Comparison of ENCODE assay signal across 23 cellular contexts in genomic region chr6:108555399-108556052, GRCh38. TPM values are rescaled to one million over a fixed set of nuclear protein-coding genes. Genes with fewer than 3 reads are reported as not detected.
DNase-seq lines count a peak whose midpoint lies in the region; ATAC-seq and TF ChIP-seq lines count a peak whose summit lies in the region.
"Had no signal": no experiment of that assay in that cellular context is flagged by ENCODE, and none has a peak within 500 bp of the region (broad histone marks: within the 10 kb centered on the region; RNA-seq: fewer than 3 reads in every experiment).

No MANE protein-coding gene starts in this region.

- no peak overlapping the region for H3K4me3 ChIP-seq in left ventricle myocardium inferior
- no peak overlapping the region for H3K4me3 ChIP-seq in prostate gland
- H3K4me3 ChIP-seq in SK-N-SH (ENCODE audit: low read depth in 2 of 2, low read length in 1 of 2), result no peak overlapping the region
- H3K4me3 ChIP-seq: BLaER1, HAP-1, upper lobe of left lung had no signal

- H3K27ac Mint-ChIP-seq in natural killer cell, result peak overlapping the region in 1 of 2 donors; percentile 24
- no peak overlapping the region for H3K27ac Mint-ChIP-seq in natural killer cell treated with Interleukin-12 subunit alpha and Interleukin-12 subunit beta and Interleukin-15 and Interleukin-18, amount 100 ng/mL, for 72 hours
- H3K27ac Mint-ChIP-seq: activated naive CD4-positive, alpha-beta T cell treated with anti-CD3 and anti-CD28 coated beads for 36 hours; stimulated activated naive CD8-positive, alpha-beta T cell treated with anti-CD3 and anti-CD28 coated beads, Interleukin-15, Interleukin-2, amounts not matched to agents 100 ng/mL and 50 ng/mL, for 24 hours had no signal

- TF ChIP-seq EP300 in SK-N-SH (IDR thresholded peaks at IDR 0.05; ENCODE audit: borderline replicate concordance in 1 of 2, low read depth in 1 of 2, low read length in 1 of 2), result no peak

- TF ChIP-seq RAD21 in SK-N-SH (IDR thresholded peaks at IDR 0.05; ENCODE audit: low read length), result no peak

- H3K27me3 ChIP-seq in left ventricle myocardium inferior (ENCODE audit: low read depth), result no peaks in the 10 kb centered on the region
- H3K27me3 ChIP-seq in prostate gland (replicated peaks; ENCODE audit: insufficient read depth), result no peaks in the 10 kb centered on the region
- H3K27me3 ChIP-seq in SK-N-SH (ENCODE audit: insufficient read depth), result no peaks in the 10 kb centered on the region
- H3K27me3 ChIP-seq: BLaER1, upper lobe of left lung had no signal

- no peak for TF ChIP-seq CTCF in natural killer cell (IDR thresholded peaks at IDR 0.05)
- no peak for TF ChIP-seq CTCF in left ventricle myocardium inferior (IDR thresholded peaks at IDR 0.05; ENCODE audit: borderline replicate concordance)
- TF ChIP-seq CTCF in prostate gland (IDR thresholded peaks at IDR 0.05), result no peak
- no peak for TF ChIP-seq CTCF in GM10266 (IDR thresholded peaks at IDR 0.05; ENCODE audit: control insufficient read depth, insufficient read depth, low read depth, missing control alignments)
- no peak for TF ChIP-seq CTCF in SK-N-SH (IDR thresholded peaks at IDR 0.05)

- H3K4me1 Mint-ChIP-seq in natural killer cell, result peaks cover 0 to 7% of the 10 kb centered on the region in 2 donors
- peaks cover 4 to 12% of the 10 kb centered on the region in 2 donors for H3K4me1 Mint-ChIP-seq in natural killer cell treated with Interleukin-12 subunit alpha and Interleukin-12 subunit beta and Interleukin-15 and Interleukin-18, amount 100 ng/mL, for 72 hours (ENCODE audit: low read depth in 2 of 2)

- H3K36me3 ChIP-seq in left ventricle myocardium inferior (no peaks in the 10 kb centered on the region), prostate gland (no peaks in the 10 kb centered on the region), SK-N-SH (replicated peaks in 1 of 2; ENCODE audit: control insufficient read depth in 1 of 2, insufficient read depth in 2 of 2, low read length in 1 of 2) (no peaks in the 10 kb centered on the region)
- H3K36me3 ChIP-seq: BLaER1, HAP-1, upper lobe of left lung had no signal

- H3F3A ChIP-seq in SK-N-SH (replicated peaks; ENCODE audit: insufficient read depth), result peaks cover 5% of the 10 kb centered on the region

- intact Hi-C loops in natural killer cell (cut with micrococcal nuclease), result loop anchor here (5.0 kb wide), 4 partner anchors 282 to 733 kb away; partner anchors contain the start of gene SCML4
- intact Hi-C loops in left ventricle myocardium inferior (cut with micrococcal nuclease), result loop anchor here (5.0 kb wide), 1 partner anchor 227 kb away; no protein-coding TSS in a partner anchor
- intact Hi-C loops in prostate gland (cut with DNase I), result loop anchor here (5.0 kb wide), 3 partner anchors 227 to 452 kb away; no protein-coding TSS in a partner anchor

- no peaks in the 10 kb centered on the region for H4K20me1 ChIP-seq in SK-N-SH (ENCODE audit: insufficient read depth)
- H4K20me1 ChIP-seq: BLaER1 had no signal

- H3K4me1 ChIP-seq in left ventricle myocardium inferior, result peaks cover 35% of the 10 kb centered on the region
- H3K4me1 ChIP-seq in prostate gland (replicated peaks), result no peaks in the 10 kb centered on the region
- peaks cover 0 to 6% of the 10 kb centered on the region in 2 experiments; a peak in 1 of 4 replicates for H3K4me1 ChIP-seq in SK-N-SH (ENCODE audit: control insufficient read depth in 1 of 2, insufficient read depth in 2 of 2, low read depth in 1 of 2, low read length in 1 of 2)

- H3K27ac ChIP-seq in left ventricle myocardium inferior (replicated peaks) (peak overlapping the region; percentile 98), prostate gland (peak overlapping the region; percentile 61 to 100), SK-N-SH (ENCODE audit: low read depth in 2 of 2, low read length in 1 of 2) (no peak overlapping the region)
- H3K27ac ChIP-seq: BLaER1, parathyroid adenoma had no signal

- no peak overlapping the region for H2AFZ ChIP-seq in SK-N-SH (ENCODE audit: low read depth)
- H2AFZ ChIP-seq: parathyroid adenoma had no signal

- H3K79me2 ChIP-seq in SK-N-SH (ENCODE audit: insufficient read depth), result no peaks in the 10 kb centered on the region
- H3K79me2 ChIP-seq: parathyroid adenoma had no signal

- no peak for ATAC-seq in natural killer cell
- no peak for ATAC-seq in natural killer cell treated with Interleukin-12 subunit alpha and Interleukin-12 subunit beta and Interleukin-15 and Interleukin-18, amount 100 ng/mL, for 72 hours
- ATAC-seq: activated T-cell treated with anti-CD3 and anti-CD28 coated beads, Interleukin-2, amount 50 U/mL, for 4 hours; esophagus mucosa had no signal

- POLR2A ChIA-PET in SK-N-SH (lab: Yijun Ruan, JAX), result interaction anchor here (1.2 kb wide), 1 partner anchor 243 kb away, joined by 5 read pairs; no protein-coding TSS in a partner anchor

- DNase-seq in natural killer cell (no peak), left ventricle myocardium inferior (peak; percentile 65), prostate gland (ENCODE audit: low spot score) (peak; percentile 79), GM10266 (ENCODE audit: extremely low spot score) (no peak), NOMO-1 treated with dmso at 0.1 percent for 144 hours (lab: John Stamatoyannopoulos, UW; ENCODE audit: unreplicated experiment) (no peak), SHP77 treated with DMSO at 0.1 percent for 48 hours (lab: John Stamatoyannopoulos, UW) (no peak), SK-N-SH (no peak)
- DNase-seq in natural killer cell treated with Interleukin-12 subunit alpha and Interleukin-12 subunit beta and Interleukin-15 and Interleukin-18, amount 100 ng/mL, for 72 hours (ENCODE audit: low spot score), result no peak
- DNase-seq: activated CD4-positive, alpha-beta T cell treated with anti-CD3 and anti-CD28 coated beads for 1 hour; activated naive CD4-positive, alpha-beta T cell treated with anti-CD3 and anti-CD28 coated beads for 36 hours; activated T-cell treated with anti-CD3 and anti-CD28 coated beads, Interleukin-2, amount 50 U/mL, for 4 hours; amygdala; central memory CD4-positive, alpha-beta T cell; naive B cell; NCI-H510A; small intestine; stimulated activated CD4-positive, alpha-beta T cell treated with anti-CD3 and anti-CD28 coated beads, Interleukin-4, amount 100 ng/mL, for 1 hour; upper lobe of left lung had no signal

- no peaks in the 10 kb centered on the region for H3K27me3 Mint-ChIP-seq in natural killer cell (ENCODE audit: low read depth in 2 of 2)
- H3K27me3 Mint-ChIP-seq in natural killer cell treated with Interleukin-12 subunit alpha and Interleukin-12 subunit beta and Interleukin-15 and Interleukin-18, amount 100 ng/mL, for 72 hours, result peaks cover 0 to 2% of the 10 kb centered on the region in 2 donors

- no peaks in the 10 kb centered on the region for H3K9me3 Mint-ChIP-seq in natural killer cell
- H3K9me3 Mint-ChIP-seq in natural killer cell treated with Interleukin-12 subunit alpha and Interleukin-12 subunit beta and Interleukin-15 and Interleukin-18, amount 100 ng/mL, for 72 hours, result no peaks in the 10 kb centered on the region
- H3K9me3 Mint-ChIP-seq: activated naive CD4-positive, alpha-beta T cell treated with anti-CD3 and anti-CD28 coated beads for 36 hours; activated T-cell treated with anti-CD3 and anti-CD28 coated beads, Interleukin-2, amount 50 U/mL, for 4 hours; naive B cell; stimulated activated naive CD8-positive, alpha-beta T cell treated with anti-CD3 and anti-CD28 coated beads, Interleukin-15, Interleukin-2, amounts not matched to agents 100 ng/mL and 50 ng/mL, for 24 hours had no signal

- H3K9me3 ChIP-seq in left ventricle myocardium inferior (replicated peaks) (no peaks in the 10 kb centered on the region), prostate gland (no peaks in the 10 kb centered on the region), SK-N-SH (no peaks in the 10 kb centered on the region)
- H3K9me3 ChIP-seq: BLaER1, HAP-1, upper lobe of left lung had no signal

- CTCF ChIA-PET in SK-N-SH (lab: Yijun Ruan, JAX), result interaction anchor here (0.6 to 7.1 kb wide), 8 partner anchors 12 to 518 kb away, joined by 3 to 52 read pairs (median 4); no protein-coding TSS in a partner anchor

- WGBS in prostate gland, result 34% methylated on average over 7 of the region's 7 CpGs
- WGBS in SK-N-SH (ENCODE audit: low lambda C conversion rate), result 82% methylated on average over 7 of the region's 7 CpGs

- TF ChIP-seq POLR2A in prostate gland (IDR thresholded peaks at IDR 0.05), result no peak

- no peak overlapping the region for H3K9ac ChIP-seq in SK-N-SH
- H3K9ac ChIP-seq: BLaER1, parathyroid adenoma had no signal

- no peak overlapping the region for H3K4me2 ChIP-seq in SK-N-SH
- H3K4me2 ChIP-seq: BLaER1 had no signal

- peak overlapping the region; percentile 40 for H3K4me3 Mint-ChIP-seq in natural killer cell
- H3K4me3 Mint-ChIP-seq in natural killer cell treated with Interleukin-12 subunit alpha and Interleukin-12 subunit beta and Interleukin-15 and Interleukin-18, amount 100 ng/mL, for 72 hours, result no peak overlapping the region
- H3K4me3 Mint-ChIP-seq: activated naive CD4-positive, alpha-beta T cell treated with anti-CD3 and anti-CD28 coated beads for 36 hours; activated T-cell treated with anti-CD3 and anti-CD28 coated beads, Interleukin-2, amount 50 U/mL, for 4 hours; stimulated activated naive CD8-positive, alpha-beta T cell treated with anti-CD3 and anti-CD28 coated beads, Interleukin-15, Interleukin-2, amounts not matched to agents 100 ng/mL and 50 ng/mL, for 24 hours had no signal

- H3K36me3 Mint-ChIP-seq in natural killer cell, result no peaks in the 10 kb centered on the region
- H3K36me3 Mint-ChIP-seq in natural killer cell treated with Interleukin-12 subunit alpha and Interleukin-12 subunit beta and Interleukin-15 and Interleukin-18, amount 100 ng/mL, for 72 hours, result no peaks in the 10 kb centered on the region

- no peaks in the 10 kb centered on the region for H3K9me2 ChIP-seq in SK-N-SH

TF ChIP-seq in SK-N-SH, 30 proteins besides CTCF, POLR2A, EP300 and RAD21 (continues in another document):
- TF ChIP-seq NFIC (IDR thresholded peaks at IDR 0.05; ENCODE audit: borderline replicate concordance) (no peak), RCOR1 (IDR thresholded peaks at IDR 0.05; ENCODE audit: low read length) (no peak), CHD2 (IDR thresholded peaks at IDR 0.05; ENCODE audit: low read length, partially characterized antibody) (no peak)

RNA-seq across cellular contexts. Expression of gene FOXO3, which starts 5.2 kb away (rescaled TPM):
- total RNA-seq in natural killer cell (10 to 100 TPM; 43.1 to 70.4 (median 51.3) TPM), left ventricle myocardium inferior (34.8 TPM), prostate gland (100 to 1,000 TPM; 108 to 144 TPM)
- total RNA-seq in natural killer cell treated with Interleukin-12 subunit alpha and Interleukin-12 subunit beta and Interleukin-15 and Interleukin-18, amount 100 ng/mL, for 72 hours, result 10 to 100 TPM; 17.8 to 20.6 TPM
- 8.1 and 8.5 TPM in 2 replicates for polyA plus RNA-seq in SK-N-SH (2012; rRNA removed)
- polyA plus RNA-seq in SK-N-SH (2012; cell fraction: cytosol; rRNA removed), result 7.5 and 8.1 TPM in 2 replicates
- 5.9 and 8.0 TPM in 2 replicates for polyA plus RNA-seq in SK-N-SH (2012; cell fraction: nucleus; rRNA removed)

Comparison
In these comparisons a context has a peak if more than half of its experiments do, and no peak if none do; other contexts are left out.
1. DNase-seq: peak in left ventricle myocardium inferior (single experiment) and prostate gland (single experiment); none in natural killer cell (single experiment), natural killer cell treated with Interleukin-12 subunit alpha and Interleukin-12 subunit beta and Interleukin-15 and Interleukin-18, amount 100 ng/mL, for 72 hours (single experiment), GM10266 (single experiment), NOMO-1 treated with dmso at 0.1 percent for 144 hours (single experiment), SHP77 treated with DMSO at 0.1 percent for 48 hours (single experiment) and SK-N-SH (single experiment).
2. H3K27ac ChIP-seq: peak in left ventricle myocardium inferior (single experiment) and prostate gland (2 of 2); none in SK-N-SH (0 of 2).